Comparison of ENCODE assay signal across 14 cellular contexts in genomic region chr6:146855889-146856288, GRCh38.
"Had no signal": no experiment of that assay in that cellular context is flagged by ENCODE, and none has a peak within 500 bp of the region (broad histone marks: within the 10 kb centered on the region; RNA-seq: fewer than 3 reads in every experiment).

No MANE protein-coding gene starts in this region.

- H3K27me3 Mint-ChIP-seq: activated CD8-positive, alpha-beta T cell treated with anti-CD3 and anti-CD28 coated beads for 36 hours had no signal

- H3K4me3 Mint-ChIP-seq: activated CD8-positive, alpha-beta T cell treated with anti-CD3 and anti-CD28 coated beads for 36 hours had no signal

- H3K9me3 ChIP-seq: adrenal gland, left lung, upper lobe of left lung had no signal

- H3K36me3 Mint-ChIP-seq: naive B cell had no signal

- H3K27me3 ChIP-seq: adrenal gland, cardiac muscle cell, left lung, upper lobe of left lung had no signal

- H3K27ac ChIP-seq: adrenal gland, cardiac muscle cell, left lung, upper lobe of left lung had no signal

- H3K4me3 ChIP-seq: adrenal gland, cardiac muscle cell, left lung, upper lobe of left lung had no signal

- H3K36me3 ChIP-seq: adrenal gland, cardiac muscle cell, left lung, upper lobe of left lung had no signal

- ATAC-seq: activated CD4-positive, CD25-positive, alpha-beta regulatory T cell treated with anti-CD3 and anti-CD28 coated beads, Interleukin-2, amount 50 U/mL, for 24 hours; left lung had no signal

- DNase-seq: activated naive CD4-positive, alpha-beta T cell treated with Interleukin-2 at 50 U/mL for 16 hours; adrenal gland; islet precursor cell; left lung; mammary epithelial cell; naive B cell; posterior cingulate gyrus; retina; stimulated activated CD4-positive, alpha-beta T cell treated with anti-CD3 and anti-CD28 coated beads, Interleukin-12 subunit alpha, Interleukin-12 subunit beta, amount 100 ng/mL, for 4 hours; stimulated activated naive CD4-positive, alpha-beta T cell treated with Interleukin-2 at 50 U/mL for 16 hours; upper lobe of left lung had no signal
